ENCODE assay signal across 1 cellular context in the genomic region with DNA sequence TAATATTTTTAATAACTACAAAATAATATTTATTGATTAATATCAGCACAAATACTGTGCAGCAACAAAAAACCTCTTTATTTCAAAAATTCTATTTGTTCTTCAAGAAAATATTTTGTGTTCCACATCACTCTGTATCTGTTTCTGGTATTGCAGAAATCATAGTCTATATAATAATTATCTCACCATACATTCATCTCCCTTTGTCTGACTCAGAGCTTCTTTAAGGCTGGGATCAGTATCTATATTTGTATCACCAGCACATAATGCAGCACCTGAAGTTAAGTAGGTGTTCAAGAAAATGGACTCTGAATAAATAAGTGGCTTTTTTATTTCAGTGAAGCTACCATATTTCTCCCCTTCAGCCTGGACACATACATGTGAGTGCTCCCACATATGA.
TF ChIP-seq lines count a peak whose summit lies in the region.

No MANE protein-coding gene starts in this region.

TF ChIP-seq in SK-N-SH, 30 proteins besides CTCF, POLR2A, EP300 and RAD21 (continued from another document):
- TF ChIP-seq MEF2A (IDR thresholded peaks at IDR 0.05; ENCODE audit: borderline replicate concordance, low read depth): 0 out of 2 replicates have a peak, but pooled peaks have one; percentile 13
